8 cellular contexts compared by ENCODE assay signal in genomic region chr3:71681224-71681668, GRCh38. TPM values are rescaled to one million over a fixed set of nuclear protein-coding genes. Genes with fewer than 3 reads are reported as not detected.
A peak's percentile ranks its signal among the peaks of the same experiment; 100 is the strongest.
DNase-seq lines count a peak whose midpoint lies in the region; ATAC-seq and TF ChIP-seq lines count a peak whose summit lies in the region.

No MANE protein-coding gene starts in this region.

- H3K36me3 Mint-ChIP-seq in neural progenitor cell: no peaks in the 10 kb centered on the region

- no peaks in the 10 kb centered on the region for H3K9me3 Mint-ChIP-seq in neural progenitor cell

- no peak overlapping the region for H3K4me2 ChIP-seq in Karpas-422 (ENCODE audit: low read depth, low read length, poor library complexity, severe bottlenecking)
- H3K4me2 ChIP-seq in neural progenitor cell: no peak overlapping the region

- H2AFZ ChIP-seq in Karpas-422 (ENCODE audit: low read length): no peak overlapping the region
- H2AFZ ChIP-seq in neural progenitor cell (replicated peaks): no peak overlapping the region

- no peak overlapping the region for H3K27ac Mint-ChIP-seq in neural progenitor cell

- H3K4me1 ChIP-seq in Karpas-422 (ENCODE audit: low read length) (no peaks in the 10 kb centered on the region), neural progenitor cell (peaks cover 31% of the 10 kb centered on the region), aorta (ENCODE audit: control insufficient read depth in 1 of 2, insufficient read depth in 2 of 2, low read length in 2 of 2) (no peaks in the 10 kb centered on the region)

- H3K27ac ChIP-seq in Karpas-422 (ENCODE audit: low read length): no peak overlapping the region
- no peak overlapping the region for H3K27ac ChIP-seq in neural progenitor cell
- H3K27ac ChIP-seq in aorta (ENCODE audit: low read depth in 1 of 2, low read length in 2 of 2): no peak overlapping the region

- TF ChIP-seq CTCF in GM12874 (IDR thresholded peaks at IDR 0.05; ENCODE audit: insufficient read depth, low read depth, low read length) (peak; percentile 68), fibroblast of villous mesenchyme (IDR thresholded peaks at IDR 0.05; ENCODE audit: insufficient read depth, low read depth, low read length) (peak; percentile 78), neural progenitor cell (IDR thresholded peaks at IDR 0.05) (peak; percentile 92)

- H3K9me3 ChIP-seq in Karpas-422 (ENCODE audit: low read length): no peaks in the 10 kb centered on the region
- H3K9me3 ChIP-seq in neural progenitor cell (ENCODE audit: low read depth): no peaks in the 10 kb centered on the region
- no peaks in the 10 kb centered on the region for H3K9me3 ChIP-seq in aorta (ENCODE audit: control insufficient read depth, low read length)

- H3K9ac ChIP-seq in Karpas-422 (ENCODE audit: low read length): no peak overlapping the region
- no peak overlapping the region for H3K9ac ChIP-seq in neural progenitor cell

- peaks cover 6% of the 10 kb centered on the region for H3K4me1 Mint-ChIP-seq in neural progenitor cell

- no peaks in the 10 kb centered on the region for H3K9me2 ChIP-seq in Karpas-422 (replicated peaks; ENCODE audit: insufficient read depth, low read length)

- H3K79me2 ChIP-seq in Karpas-422 (ENCODE audit: low read length) (no peaks in the 10 kb centered on the region), neural progenitor cell (ENCODE audit: low read depth) (no peaks in the 10 kb centered on the region)

- H3F3A ChIP-seq in neural progenitor cell (ENCODE audit: low read depth): peaks cover 15% of the 10 kb centered on the region

- peak; percentile 75 for DNase-seq in Karpas-422
- DNase-seq in activated T-cell treated with anti-CD3 and anti-CD28 coated beads, Interleukin-2, amount 50 U/mL, for 1 hour: peak; percentile 41
- peak; percentile 85 for DNase-seq in fibroblast of villous mesenchyme (ENCODE audit: low read depth)
- DNase-seq in neural progenitor cell (ENCODE audit: low spot score): peak; percentile 71
- peak; percentile 80 to 83 for DNase-seq in aorta
- DNase-seq in NCI-H128 (lab: John Stamatoyannopoulos, UW; ENCODE audit: unreplicated experiment): no peak

- ATAC-seq in aorta (ENCODE audit: low FRiP score) (peak; percentile 68), GM21526 (IDR thresholded peaks at IDR 0.05; ENCODE audit: low FRiP score, unreplicated experiment) (no peak)

- H4K20me1 ChIP-seq in Karpas-422 (ENCODE audit: insufficient read depth, low read depth, low read length) (no peaks in the 10 kb centered on the region), neural progenitor cell (ENCODE audit: low read depth) (no peaks in the 10 kb centered on the region)

- no peaks in the 10 kb centered on the region for H3K27me3 Mint-ChIP-seq in neural progenitor cell (ENCODE audit: insufficient read depth, low read depth)

- H3K36me3 ChIP-seq in Karpas-422 (ENCODE audit: insufficient read depth, low read length) (no peaks in the 10 kb centered on the region), neural progenitor cell (no peaks in the 10 kb centered on the region), aorta (ENCODE audit: control insufficient read depth in 1 of 2, insufficient read depth in 2 of 2, low read length in 1 of 2) (no peaks in the 10 kb centered on the region)

- 53 to 54% methylated on average over 7 of the region's 7 CpGs for WGBS in aorta, 2 donors

- no peak overlapping the region for H3K4me3 Mint-ChIP-seq in neural progenitor cell

- H3K4me3 ChIP-seq in Karpas-422 (ENCODE audit: low read length) (no peak overlapping the region), fibroblast of villous mesenchyme (ENCODE audit: low read depth, low read length) (no peak overlapping the region), neural progenitor cell (no peak overlapping the region), aorta (ENCODE audit: low read length in 2 of 2) (no peak overlapping the region)

- H3K27me3 ChIP-seq in Karpas-422 (ENCODE audit: low read length): no peaks in the 10 kb centered on the region
- no peaks in the 10 kb centered on the region for H3K27me3 ChIP-seq in neural progenitor cell
- no peaks in the 10 kb centered on the region for H3K27me3 ChIP-seq in aorta (ENCODE audit: control insufficient read depth in 1 of 2, insufficient read depth in 2 of 2, low read length in 1 of 2)

- intact Hi-C loops in aorta (cut with DNase I): no loop called here

RNA-seq across cellular contexts. Expression of gene EIF4E3, which starts 44.0 kb away (rescaled TPM):
- not detected in 2 replicates for total RNA-seq in Karpas-422 (2014; rRNA removed; shearing (Covaris generic); ENCODE audit: low replicate concordance)
- total RNA-seq in fibroblast of villous mesenchyme (0.43 and 0.64 TPM in 2 replicates), neural progenitor cell (ENCODE audit: low replicate concordance) (6.3 and 18.2 TPM in 2 replicates), aorta (10 to 100 TPM; 22.2 to 29.3 TPM)
- 10 to 100 TPM; 10.2 to 21.7 TPM for polyA plus RNA-seq in aorta
